Comparison of ENCODE assay signal across 16 cellular contexts in genomic region chr11:117194267-117194666, GRCh38.
"Had no signal": no experiment of that assay in that cellular context is flagged by ENCODE, and none has a peak within 500 bp of the region (broad histone marks: within the 10 kb centered on the region; RNA-seq: fewer than 3 reads in every experiment).

No MANE protein-coding gene starts in this region.

- H3K27ac ChIP-seq: hepatocyte, parathyroid adenoma, right atrium auricular region, suprapubic skin, upper lobe of left lung had no signal

- H3K9me3 Mint-ChIP-seq: activated T-helper 1 cell treated with anti-CD3 and anti-CD28 coated beads, Interleukin-12 subunit alpha, Interleukin-12 subunit beta, Interleukin-2, Interleukin-4 antibody, amounts not matched to agents 30 ng/mL and 10 ng/mL and 1 ng/mL, durations not matched to agents 14 hours and 24 hours and 36 hours; brain; central memory CD8-positive, alpha-beta T cell; effector memory CD8-positive, alpha-beta T cell; WTC11 had no signal

- H3K4me3 ChIP-seq: hepatocyte, right atrium auricular region, smooth muscle cell, suprapubic skin, upper lobe of left lung had no signal

- H3K9me3 ChIP-seq: right atrium auricular region, suprapubic skin, upper lobe of left lung had no signal

- H3K9ac ChIP-seq: parathyroid adenoma had no signal

- H3K79me2 ChIP-seq: hepatocyte, parathyroid adenoma had no signal

- H3K4me2 ChIP-seq: hepatocyte, smooth muscle cell had no signal

- H3K36me3 Mint-ChIP-seq: WTC11 had no signal

- H3K27me3 ChIP-seq: hepatocyte, right atrium auricular region, suprapubic skin, upper lobe of left lung had no signal

- H3K27ac Mint-ChIP-seq: activated T-helper 1 cell treated with anti-CD3 and anti-CD28 coated beads, Interleukin-12 subunit alpha, Interleukin-12 subunit beta, Interleukin-2, Interleukin-4 antibody, amounts not matched to agents 30 ng/mL and 10 ng/mL and 1 ng/mL, durations not matched to agents 14 hours and 24 hours and 36 hours; brain; WTC11 had no signal

- ATAC-seq: effector memory CD8-positive, alpha-beta T cell; left ventricle myocardium superior; SK-N-SH treated with all-trans-retinoic acid at 6 μM for 48 hours; WTC11 had no signal

- H2AFZ ChIP-seq: hepatocyte, parathyroid adenoma had no signal

- H3K4me1 ChIP-seq: parathyroid adenoma had no signal

- H3K27me3 Mint-ChIP-seq: brain; central memory CD8-positive, alpha-beta T cell; effector memory CD8-positive, alpha-beta T cell had no signal

- H3K4me3 Mint-ChIP-seq: activated T-helper 1 cell treated with anti-CD3 and anti-CD28 coated beads, Interleukin-12 subunit alpha, Interleukin-12 subunit beta, Interleukin-2, Interleukin-4 antibody, amounts not matched to agents 30 ng/mL and 10 ng/mL and 1 ng/mL, durations not matched to agents 14 hours and 24 hours and 36 hours; brain; central memory CD8-positive, alpha-beta T cell; effector memory CD8-positive, alpha-beta T cell; WTC11 had no signal

- DNase-seq: activated CD4-positive, alpha-beta T cell treated with anti-CD3 and anti-CD28 coated beads for 48 hours; activated naive CD4-positive, alpha-beta T cell treated with anti-CD3 and anti-CD28 coated beads, Interleukin-2, amount 50 U/mL, for 16 hours; effector memory CD8-positive, alpha-beta T cell; left ventricle myocardium superior; stimulated activated naive CD4-positive, alpha-beta T cell; upper lobe of left lung had no signal
